In genomic region chr15:65789759-65790158, GRCh38 we compare ENCODE assay signal across 13 cellular contexts. TPM values are rescaled to one million over a fixed set of nuclear protein-coding genes. Genes with fewer than 3 reads are reported as not detected.
DNase-seq lines count a peak whose midpoint lies in the region; ATAC-seq and TF ChIP-seq lines count a peak whose summit lies in the region.
"Had no signal": no experiment of that assay in that cellular context is flagged by ENCODE, and none has a peak within 500 bp of the region (broad histone marks: within the 10 kb centered on the region; RNA-seq: fewer than 3 reads in every experiment).

No MANE protein-coding gene starts in this region.

- peak overlapping the region in 2 of 11 experiments; percentile 97; a peak in 1 of 22 replicates for H3K9ac ChIP-seq in BLaER1 treated with 17β-estradiol and CSF1 and Interleukin-3, amounts not matched to agents 10 nM and 100 nM

- ATAC-seq in memory B cell (ENCODE audit: low read depth) (no peak), upper lobe of right lung (no peak)

- no peaks in the 10 kb centered on the region for H3K27me3 Mint-ChIP-seq in activated CD4-positive, alpha-beta memory T cell treated with anti-CD3 and anti-CD28 coated beads, Interleukin-2, amount 10 ng/mL, durations not matched to agents 7 days and 5 days
- H3K27me3 Mint-ChIP-seq in memory B cell = no peaks in the 10 kb centered on the region

- no peaks in the 10 kb centered on the region for H3K9me3 Mint-ChIP-seq in activated CD4-positive, alpha-beta memory T cell treated with anti-CD3 and anti-CD28 coated beads, Interleukin-2, amount 10 ng/mL, durations not matched to agents 7 days and 5 days
- H3K9me3 Mint-ChIP-seq in memory B cell = no peaks in the 10 kb centered on the region
- H3K9me3 Mint-ChIP-seq: H9 had no signal

- H3K27me3 ChIP-seq in BLaER1 treated with 17β-estradiol and CSF1 and Interleukin-3, amounts not matched to agents 10 nM and 100 nM = no peaks in the 10 kb centered on the region
- H3K27me3 ChIP-seq in upper lobe of right lung = no peaks in the 10 kb centered on the region

- CTCF ChIA-PET in activated CD4-positive, alpha-beta memory T cell treated with anti-CD3 and anti-CD28 coated beads, Interleukin-2, amount 10 ng/mL, durations not matched to agents 7 days and 5 days (lab: Charles Lee) = interaction anchor here (0.6 kb wide), 1 partner anchor 273 kb away, joined by 3 read pairs; no protein-coding TSS in a partner anchor

- H3K36me3 ChIP-seq in BLaER1 treated with 17β-estradiol and CSF1 and Interleukin-3, amounts not matched to agents 10 nM and 100 nM = peaks cover 0 to 5% (median 5%) of the 10 kb centered on the region in 11 experiments; a peak in 16 of 22 replicates
- no peaks in the 10 kb centered on the region for H3K36me3 ChIP-seq in upper lobe of right lung

- H3K9me3 ChIP-seq in BLaER1 treated with 17β-estradiol and CSF1 and Interleukin-3, amounts not matched to agents 10 nM and 100 nM (replicated peaks in 1 of 11) = no peaks in the 10 kb centered on the region
- no peaks in the 10 kb centered on the region for H3K9me3 ChIP-seq in upper lobe of right lung

- H3K4me3 Mint-ChIP-seq in activated CD4-positive, alpha-beta memory T cell treated with anti-CD3 and anti-CD28 coated beads, Interleukin-2, amount 10 ng/mL, durations not matched to agents 7 days and 5 days = peak overlapping the region; percentile 83
- H3K4me3 Mint-ChIP-seq in memory B cell = peak overlapping the region; percentile 88
- H3K4me3 Mint-ChIP-seq: H9 had no signal

- 0 out of 22 replicates have a peak overlapping the region, but pooled peaks of 1 of the 11 experiments have one; percentile 72 for H3K27ac ChIP-seq in BLaER1 treated with 17β-estradiol and CSF1 and Interleukin-3, amounts not matched to agents 10 nM and 100 nM
- no peak overlapping the region for H3K27ac ChIP-seq in upper lobe of right lung

- peak overlapping the region in 2 of 10 experiments; percentile 89 to 94; a peak in 1 of 20 replicates for H3K4me3 ChIP-seq in BLaER1 treated with 17β-estradiol and CSF1 and Interleukin-3, amounts not matched to agents 10 nM and 100 nM
- peak overlapping the region; percentile 87 for H3K4me3 ChIP-seq in GM12875 (ENCODE audit: low read depth, low read length)
- H3K4me3 ChIP-seq in upper lobe of right lung = no peak overlapping the region

- no peak for DNase-seq in activated CD4-positive, alpha-beta memory T cell treated with anti-CD3 and anti-CD28 coated beads, Interleukin-2, amount 10 ng/mL, durations not matched to agents 7 days and 5 days
- no peak for DNase-seq in memory B cell (ENCODE audit: low spot score in 2 of 2)
- no peak for DNase-seq in upper lobe of right lung
- DNase-seq in DMS53 (lab: John Stamatoyannopoulos, UW) = no peak
- no peak for DNase-seq in NCI-H1105 (lab: John Stamatoyannopoulos, UW)
- DNase-seq in NK-92 treated with Interleukin-12 subunit alpha and Interleukin-12 subunit beta, amount 100 ng/mL, for 24 hours (lab: John Stamatoyannopoulos, UW) = no peak
- DNase-seq: activated CD8-positive, alpha-beta memory T cell treated with anti-CD3 and anti-CD28 coated beads for 24 hours; H9; NCI-H1930; posterior cingulate gyrus; stimulated activated CD4-positive, alpha-beta T cell treated with anti-CD3 and anti-CD28 coated beads, Interleukin-1b, Interleukin-23, amount 100 ng/mL, for 48 hours had no signal

- H3K27ac Mint-ChIP-seq in activated CD4-positive, alpha-beta memory T cell treated with anti-CD3 and anti-CD28 coated beads, Interleukin-2, amount 10 ng/mL, durations not matched to agents 7 days and 5 days = peak overlapping the region; percentile 95
- peak overlapping the region; percentile 100 for H3K27ac Mint-ChIP-seq in memory B cell
- H3K27ac Mint-ChIP-seq: H9 had no signal

- peaks cover 0 to 49% (median 7%) of the 10 kb centered on the region in 11 experiments; a peak in 8 of 22 replicates for H4K20me1 ChIP-seq in BLaER1 treated with 17β-estradiol and CSF1 and Interleukin-3, amounts not matched to agents 10 nM and 100 nM

- intact Hi-C loops in upper lobe of right lung (cut with DNase I) = no loop called here

- peaks cover 7% of the 10 kb centered on the region for H3K36me3 Mint-ChIP-seq in activated CD4-positive, alpha-beta memory T cell treated with anti-CD3 and anti-CD28 coated beads, Interleukin-2, amount 10 ng/mL, durations not matched to agents 7 days and 5 days (ENCODE audit: low read depth)
- H3K36me3 Mint-ChIP-seq in memory B cell = no peaks in the 10 kb centered on the region

- peak overlapping the region; percentile 77 to 96 (median 88); a peak in 21 of 22 replicates for H3K4me2 ChIP-seq in BLaER1 treated with 17β-estradiol and CSF1 and Interleukin-3, amounts not matched to agents 10 nM and 100 nM

- POLR2A ChIA-PET in activated CD4-positive, alpha-beta memory T cell treated with anti-CD3 and anti-CD28 coated beads, Interleukin-2, amount 10 ng/mL, durations not matched to agents 7 days and 5 days (lab: Charles Lee) = interaction anchor here (1.7 to 9.4 kb wide), 8 partner anchors 11 to 86 kb away, joined by 8 to 115 read pairs (median 43); partner anchors contain the start of gene RAB11A

- peaks cover 36 to 49% (median 42%) of the 10 kb centered on the region in 10 experiments for H3K4me1 ChIP-seq in BLaER1 treated with 17β-estradiol and CSF1 and Interleukin-3, amounts not matched to agents 10 nM and 100 nM
- H3K4me1 ChIP-seq in upper lobe of right lung = peaks cover 28% of the 10 kb centered on the region

- H3K4me1 Mint-ChIP-seq in activated CD4-positive, alpha-beta memory T cell treated with anti-CD3 and anti-CD28 coated beads, Interleukin-2, amount 10 ng/mL, durations not matched to agents 7 days and 5 days = peaks cover 53% of the 10 kb centered on the region
- peaks cover 16% of the 10 kb centered on the region for H3K4me1 Mint-ChIP-seq in memory B cell

- no peak for TF ChIP-seq CTCF in GM12875 (IDR thresholded peaks at IDR 0.05; ENCODE audit: borderline replicate concordance, insufficient read depth, low read depth, low read length)
- no peak for TF ChIP-seq CTCF in upper lobe of right lung (IDR thresholded peaks at IDR 0.05)

RNA-seq across cellular contexts. Expression of gene DENND4A, which starts 2.3 kb away (rescaled TPM):
- 10 to 100 TPM; 40.4 to 41.1 TPM for total RNA-seq in activated CD4-positive, alpha-beta memory T cell treated with anti-CD3 and anti-CD28 coated beads, Interleukin-2, amount 10 ng/mL, durations not matched to agents 7 days and 5 days
- 32.5 TPM for total RNA-seq in upper lobe of right lung
